19 cellular contexts compared by ENCODE assay signal in genomic region chr14:52029881-52030280, GRCh38. TPM values are rescaled to one million over a fixed set of nuclear protein-coding genes. Genes with fewer than 3 reads are reported as not detected.
"Had no signal": no experiment of that assay in that cellular context is flagged by ENCODE, and none has a peak within 500 bp of the region (broad histone marks: within the 10 kb centered on the region; RNA-seq: fewer than 3 reads in every experiment).

No MANE protein-coding gene starts in this region.

- H3K79me2 ChIP-seq: hepatocyte had no signal

- H3K36me3 Mint-ChIP-seq: activated naive CD8-positive, alpha-beta T cell treated with anti-CD3 and anti-CD28 coated beads, Interleukin-2, amount 10 ng/mL, durations not matched to agents 7 days and 5 days; WTC11 had no signal

- H2AFZ ChIP-seq: hepatocyte had no signal

- H3K4me3 Mint-ChIP-seq: activated CD4-positive, alpha-beta T cell treated with anti-CD3 and anti-CD28 coated beads for 36 hours; activated naive CD8-positive, alpha-beta T cell treated with anti-CD3 and anti-CD28 coated beads, Interleukin-2, amount 10 ng/mL, durations not matched to agents 7 days and 5 days; activated T-helper 17 cell treated with anti-CD3 and anti-CD28 coated beads, Interleukin-2, amount 50 U/mL, for 72 hours; nephron progenitor cell; WTC11 had no signal

- H3K27me3 Mint-ChIP-seq: activated T-helper 17 cell treated with anti-CD3 and anti-CD28 coated beads, Interleukin-2, amount 50 U/mL, for 72 hours had no signal

- H3K4me3 ChIP-seq: body of pancreas, coronary artery, esophagus muscularis mucosa, hepatocyte, lower lobe of right lung, tibial artery had no signal

- ATAC-seq: activated CD4-positive, alpha-beta T cell treated with anti-CD3 and anti-CD28 coated beads for 36 hours; activated T-helper 17 cell treated with anti-CD3 and anti-CD28 coated beads, Interleukin-2, amount 50 U/mL, for 72 hours; body of pancreas; left colon; lower lobe of right lung; WTC11 had no signal

- H3K27ac ChIP-seq: body of pancreas, coronary artery, esophagus muscularis mucosa, hepatocyte, lower lobe of right lung, tibial artery had no signal

- H3K36me3 ChIP-seq: lower lobe of right lung, tibial artery had no signal

- H3K27me3 ChIP-seq: body of pancreas, esophagus muscularis mucosa, hepatocyte, tibial artery had no signal

- H3K4me1 Mint-ChIP-seq: activated naive CD8-positive, alpha-beta T cell treated with anti-CD3 and anti-CD28 coated beads, Interleukin-2, amount 10 ng/mL, durations not matched to agents 7 days and 5 days; activated T-helper 17 cell treated with anti-CD3 and anti-CD28 coated beads, Interleukin-2, amount 50 U/mL, for 72 hours had no signal

- H3K27ac Mint-ChIP-seq: activated CD4-positive, alpha-beta T cell treated with anti-CD3 and anti-CD28 coated beads for 36 hours; activated naive CD8-positive, alpha-beta T cell treated with anti-CD3 and anti-CD28 coated beads, Interleukin-2, amount 10 ng/mL, durations not matched to agents 7 days and 5 days; activated T-helper 17 cell treated with anti-CD3 and anti-CD28 coated beads, Interleukin-2, amount 50 U/mL, for 72 hours; nephron progenitor cell; WTC11 had no signal

- H3K4me1 ChIP-seq: lower lobe of right lung had no signal

- DNase-seq: activated CD4-positive, alpha-beta T cell treated with anti-CD3 and anti-CD28 coated beads for 36 hours; activated CD4-positive, alpha-beta T cell treated with anti-CD3 and anti-CD28 coated beads, Interleukin-2, amount 50 U/mL, for 48 hours; activated naive CD4-positive, alpha-beta T cell; activated naive CD8-positive, alpha-beta T cell treated with anti-CD3 and anti-CD28 coated beads, Interleukin-2, amount 10 ng/mL, durations not matched to agents 7 days and 5 days; body of pancreas; effector CD4-positive, alpha-beta T cell; foreskin fibroblast; left colon; lower lobe of right lung; nephron progenitor cell; nucleus accumbens; stimulated activated CD4-positive, alpha-beta T cell treated with anti-CD3 and anti-CD28 coated beads, Interleukin-2, amount 100 ng/mL, for 24 hours; stimulated activated naive CD4-positive, alpha-beta T cell treated with Interleukin-2 at 50 U/mL for 16 hours; tibial artery had no signal

- H3K9me3 Mint-ChIP-seq: activated naive CD8-positive, alpha-beta T cell treated with anti-CD3 and anti-CD28 coated beads, Interleukin-2, amount 10 ng/mL, durations not matched to agents 7 days and 5 days; activated T-helper 17 cell treated with anti-CD3 and anti-CD28 coated beads, Interleukin-2, amount 50 U/mL, for 72 hours; nephron progenitor cell had no signal

- H3K4me2 ChIP-seq: hepatocyte had no signal

- H3K9me3 ChIP-seq: body of pancreas, esophagus muscularis mucosa, lower lobe of right lung, tibial artery had no signal

RNA-seq across cellular contexts. Expression of gene NID2, which starts 39.0 kb away (rescaled TPM):
- total RNA-seq: activated CD4-positive, alpha-beta T cell treated with anti-CD3 and anti-CD28 coated beads for 36 hours had no signal
